ENCODE assay signal across 1 cellular context in genomic region chr20:20036756-20037155, GRCh38.
TF ChIP-seq lines count a peak whose summit lies in the region.

No MANE protein-coding gene starts in this region.

TF ChIP-seq in HEK293T, 16 proteins besides CTCF, POLR2A, EP300 and RAD21 (continued from another document):
- TF ChIP-seq ZNF384 (IDR thresholded peaks at IDR 0.05) (no peak), ARNT (IDR thresholded peaks at IDR 0.05) (no peak)
